1 cellular context compared by ENCODE assay signal in the genomic region with DNA sequence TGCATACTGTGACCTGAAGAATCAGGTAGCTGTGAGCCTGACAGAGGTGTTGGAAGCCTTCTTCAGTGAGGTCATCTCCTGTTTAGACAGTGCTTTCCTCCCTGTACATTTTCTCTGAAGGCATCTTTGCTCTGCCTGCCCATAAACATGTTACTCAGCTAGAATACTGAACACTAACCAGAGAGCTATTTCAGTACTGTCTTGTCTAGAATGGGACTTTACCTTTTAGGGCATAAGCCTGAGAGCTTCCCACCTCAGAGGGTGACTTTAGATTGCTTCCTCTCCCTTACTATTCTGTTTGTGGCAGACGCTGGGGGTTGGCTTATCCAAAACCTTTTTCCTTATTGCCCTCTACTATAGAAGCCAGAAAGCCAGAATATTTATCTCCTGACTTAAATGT.
TF ChIP-seq lines count a peak whose summit lies in the region.

No MANE protein-coding gene starts in this region.

TF ChIP-seq in IMR-90, 13 proteins besides CTCF, POLR2A, EP300 and RAD21:
- TF ChIP-seq MXI1 (IDR thresholded peaks at IDR 0.05; ENCODE audit: borderline replicate concordance, low read depth, low read length) (no peak), CHD1 (IDR thresholded peaks at IDR 0.05; ENCODE audit: low read depth, low read length) (no peak), CEBPB (IDR thresholded peaks at IDR 0.05; ENCODE audit: low read depth, low read length) (no peak), NFE2L2 (IDR thresholded peaks at IDR 0.05; ENCODE audit: low read depth, low read length) (no peak), SMC3 (IDR thresholded peaks at IDR 0.05; ENCODE audit: low read depth, low read length) (no peak), RCOR1 (IDR thresholded peaks at IDR 0.05; ENCODE audit: insufficient replicate concordance, low read length) (no peak), FOS (IDR thresholded peaks at IDR 0.05; ENCODE audit: low read depth, low read length) (no peak), MAFK (IDR thresholded peaks at IDR 0.05; ENCODE audit: low read depth, low read length) (no peak), RFX5 (IDR thresholded peaks at IDR 0.05; ENCODE audit: low read depth, low read length) (no peak), MAZ (IDR thresholded peaks at IDR 0.05; ENCODE audit: borderline replicate concordance, low read depth, low read length) (no peak), BHLHE40 (IDR thresholded peaks at IDR 0.05; ENCODE audit: low read depth, low read length) (no peak)
- TF ChIP-seq, protein P1, sequence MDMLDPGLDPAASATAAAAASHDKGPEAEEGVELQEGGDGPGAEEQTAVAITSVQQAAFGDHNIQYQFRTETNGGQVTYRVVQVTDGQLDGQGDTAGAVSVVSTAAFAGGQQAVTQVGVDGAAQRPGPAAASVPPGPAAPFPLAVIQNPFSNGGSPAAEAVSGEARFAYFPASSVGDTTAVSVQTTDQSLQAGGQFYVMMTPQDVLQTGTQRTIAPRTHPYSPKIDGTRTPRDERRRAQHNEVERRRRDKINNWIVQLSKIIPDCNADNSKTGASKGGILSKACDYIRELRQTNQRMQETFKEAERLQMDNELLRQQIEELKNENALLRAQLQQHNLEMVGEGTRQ (IDR thresholded peaks at IDR 0.05; ENCODE audit: low read depth, low read length) = no peak
- TF ChIP-seq, protein P2, sequence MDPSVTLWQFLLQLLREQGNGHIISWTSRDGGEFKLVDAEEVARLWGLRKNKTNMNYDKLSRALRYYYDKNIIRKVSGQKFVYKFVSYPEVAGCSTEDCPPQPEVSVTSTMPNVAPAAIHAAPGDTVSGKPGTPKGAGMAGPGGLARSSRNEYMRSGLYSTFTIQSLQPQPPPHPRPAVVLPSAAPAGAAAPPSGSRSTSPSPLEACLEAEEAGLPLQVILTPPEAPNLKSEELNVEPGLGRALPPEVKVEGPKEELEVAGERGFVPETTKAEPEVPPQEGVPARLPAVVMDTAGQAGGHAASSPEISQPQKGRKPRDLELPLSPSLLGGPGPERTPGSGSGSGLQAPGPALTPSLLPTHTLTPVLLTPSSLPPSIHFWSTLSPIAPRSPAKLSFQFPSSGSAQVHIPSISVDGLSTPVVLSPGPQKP (IDR thresholded peaks at IDR 0.05; ENCODE audit: borderline replicate concordance, low read depth, low read length) = no peak
TF ChIP-seq in IMR-90: peak in this region for 0.
